Comparison of ENCODE assay signal across 12 cellular contexts in genomic region chr6:43183441-43183840, GRCh38. TPM values are rescaled to one million over a fixed set of nuclear protein-coding genes. Genes with fewer than 3 reads are reported as not detected.
DNase-seq lines count a peak whose midpoint lies in the region; ATAC-seq, FAIRE-seq and TF ChIP-seq lines count a peak whose summit lies in the region.
"Had no signal": no experiment of that assay in that cellular context is flagged by ENCODE, and none has a peak within 500 bp of the region (broad histone marks: within the 10 kb centered on the region; RNA-seq: fewer than 3 reads in every experiment).

No MANE protein-coding gene starts in this region.

- H2AFZ ChIP-seq in DND-41 (ENCODE audit: low read depth, low read length) = no peak overlapping the region
- no peak overlapping the region for H2AFZ ChIP-seq in mesenchymal stem cell (ENCODE audit: low read depth, low read length)

- peak overlapping the region; percentile 95 for H3K4me3 Mint-ChIP-seq in activated T-helper 1 cell treated with anti-CD3 and anti-CD28 coated beads, Interleukin-12 subunit alpha, Interleukin-12 subunit beta, Interleukin-2, Interleukin-4 antibody, amounts not matched to agents 30 ng/mL and 10 ng/mL and 1 ng/mL, durations not matched to agents 14 hours and 24 hours and 36 hours

- H4K20me1 ChIP-seq in DND-41 (ENCODE audit: insufficient read depth, low read length) = peaks cover 2% of the 10 kb centered on the region; the same call in 1 of the 2 replicates

- H3K9me3 ChIP-seq in A549 = no peaks in the 10 kb centered on the region
- H3K9me3 ChIP-seq in DND-41 (ENCODE audit: insufficient read depth, low read length, severe bottlenecking) = no peaks in the 10 kb centered on the region
- no peaks in the 10 kb centered on the region for H3K9me3 ChIP-seq in mesenchymal stem cell (ENCODE audit: control insufficient read depth, low read length)
- H3K9me3 ChIP-seq in right cardiac atrium (ENCODE audit: control insufficient read depth, low read length) = no peaks in the 10 kb centered on the region
- H3K9me3 ChIP-seq: ascending aorta had no signal

- peak overlapping the region; percentile 91 for H3K27ac Mint-ChIP-seq in activated T-helper 1 cell treated with anti-CD3 and anti-CD28 coated beads, Interleukin-12 subunit alpha, Interleukin-12 subunit beta, Interleukin-2, Interleukin-4 antibody, amounts not matched to agents 30 ng/mL and 10 ng/mL and 1 ng/mL, durations not matched to agents 14 hours and 24 hours and 36 hours

- no peak overlapping the region for H2AK5ac ChIP-seq in mesenchymal stem cell (ENCODE audit: low read length, severe bottlenecking)

- H3K4me3 ChIP-seq in A549 = no peak overlapping the region
- peak overlapping the region in 1 of 2 experiments; percentile 73; a peak in 1 of 4 replicates for H3K4me3 ChIP-seq in DND-41 (ENCODE audit: low read depth in 1 of 2, low read length in 2 of 2)
- H3K4me3 ChIP-seq in mesenchymal stem cell (ENCODE audit: insufficient read depth in 1 of 2, low read depth in 1 of 2, low read length in 2 of 2) = peak overlapping the region in 1 of 2 experiments; percentile 90
- H3K4me3 ChIP-seq in right cardiac atrium (ENCODE audit: low read length) = no peak overlapping the region

- no peak overlapping the region for H3K23ac ChIP-seq in mesenchymal stem cell (ENCODE audit: low read length in 2 of 2)

- peaks cover 50% of the 10 kb centered on the region for H3K79me1 ChIP-seq in mesenchymal stem cell (replicated peaks; ENCODE audit: low read length, poor library complexity, severe bottlenecking)

- no peak for TF ChIP-seq RAD21 in A549 (conservative IDR thresholded peaks at IDR 0.05 in 1 of 2, IDR thresholded peaks at IDR 0.05 in 1 of 2)

- no peak for TF ChIP-seq POLR2A in A549 (IDR thresholded peaks at IDR 0.05; ENCODE audit: low read length)

- H3K27me3 Mint-ChIP-seq in activated T-helper 1 cell treated with anti-CD3 and anti-CD28 coated beads, Interleukin-12 subunit alpha, Interleukin-12 subunit beta, Interleukin-2, Interleukin-4 antibody, amounts not matched to agents 30 ng/mL and 10 ng/mL and 1 ng/mL, durations not matched to agents 14 hours and 24 hours and 36 hours (ENCODE audit: insufficient read depth) = no peaks in the 10 kb centered on the region

- H3K18ac ChIP-seq in mesenchymal stem cell (ENCODE audit: low read depth in 1 of 2, low read length in 2 of 2) = no peak overlapping the region

- peaks cover 24% of the 10 kb centered on the region for H3K79me2 ChIP-seq in DND-41 (ENCODE audit: insufficient read depth, low read length)

- no peak overlapping the region for H2BK5ac ChIP-seq in mesenchymal stem cell (ENCODE audit: low read depth, low read length, poor library complexity, severe bottlenecking)

- ATAC-seq in A549 = no peak
- no peak for ATAC-seq in DND-41 (ENCODE audit: insufficient read depth, low read depth)
- ATAC-seq in right cardiac atrium = no peak
- ATAC-seq in GM21529 (IDR thresholded peaks at IDR 0.05; ENCODE audit: unreplicated experiment) = no peak
- ATAC-seq: Panc1 had no signal

- no peak overlapping the region for H2BK12ac ChIP-seq in mesenchymal stem cell (ENCODE audit: low read length in 2 of 2)

- H3K9me3 Mint-ChIP-seq in activated T-helper 1 cell treated with anti-CD3 and anti-CD28 coated beads, Interleukin-12 subunit alpha, Interleukin-12 subunit beta, Interleukin-2, Interleukin-4 antibody, amounts not matched to agents 30 ng/mL and 10 ng/mL and 1 ng/mL, durations not matched to agents 14 hours and 24 hours and 36 hours = no peaks in the 10 kb centered on the region

- H2BK15ac ChIP-seq in mesenchymal stem cell (ENCODE audit: low read depth, poor library complexity, severe bottlenecking) = no peak overlapping the region

- H2BK120ac ChIP-seq in mesenchymal stem cell (ENCODE audit: low read depth, low read length) = no peak overlapping the region

- no peak overlapping the region for H4K91ac ChIP-seq in mesenchymal stem cell (ENCODE audit: low read length)

- H3K4ac ChIP-seq in mesenchymal stem cell (ENCODE audit: low read depth in 1 of 2, low read length in 2 of 2) = no peak overlapping the region

- no peak for FAIRE-seq in A549 (lab: Jason Lieb, UNC)

- peaks cover 35% of the 10 kb centered on the region for H3K36me3 Mint-ChIP-seq in activated T-helper 1 cell treated with anti-CD3 and anti-CD28 coated beads, Interleukin-12 subunit alpha, Interleukin-12 subunit beta, Interleukin-2, Interleukin-4 antibody, amounts not matched to agents 30 ng/mL and 10 ng/mL and 1 ng/mL, durations not matched to agents 14 hours and 24 hours and 36 hours (ENCODE audit: low read depth)

- CTCF ChIA-PET in A549 (lab: Yijun Ruan, JAX) = interaction anchor here (1.0 kb wide), 1 partner anchor 151 kb away, joined by 4 read pairs; no protein-coding TSS in a partner anchor

- H3K4me1 ChIP-seq in A549 = peaks cover 13% of the 10 kb centered on the region; the same call in 2 of the 3 replicates
- peaks cover 48% of the 10 kb centered on the region for H3K4me1 ChIP-seq in DND-41 (ENCODE audit: insufficient read depth, low read length)
- H3K4me1 ChIP-seq in mesenchymal stem cell (ENCODE audit: control insufficient read depth, insufficient read depth, low read depth, low read length) = peaks cover 14% of the 10 kb centered on the region
- H3K4me1 ChIP-seq in right cardiac atrium (ENCODE audit: control insufficient read depth, insufficient read depth, low read length) = no peaks in the 10 kb centered on the region

- H4K8ac ChIP-seq in mesenchymal stem cell (ENCODE audit: low read length) = no peak overlapping the region

- H3K27ac ChIP-seq in A549 = no peak overlapping the region
- no peak overlapping the region for H3K27ac ChIP-seq in DND-41 (ENCODE audit: low read length)
- H3K27ac ChIP-seq in mesenchymal stem cell (ENCODE audit: low read length, poor library complexity, severe bottlenecking) = no peak overlapping the region
- H3K27ac ChIP-seq in right cardiac atrium (ENCODE audit: low read length) = no peak overlapping the region

- no peak for DNase-seq in A549 (ENCODE audit: low read depth in 1 of 2, low spot score in 1 of 2)
- DNase-seq in DND-41 = no peak
- no peak for DNase-seq in activated T-helper 1 cell treated with anti-CD3 and anti-CD28 coated beads, Interleukin-12 subunit alpha, Interleukin-12 subunit beta, Interleukin-2, Interleukin-4 antibody, amounts not matched to agents 30 ng/mL and 10 ng/mL and 1 ng/mL, durations not matched to agents 14 hours and 24 hours and 36 hours (ENCODE audit: low spot score)
- no peak for DNase-seq in mesenchymal stem cell
- DNase-seq in HK-2 (ENCODE audit: unreplicated experiment) = no peak
- no peak for DNase-seq in right cardiac atrium
- DNase-seq in superior temporal gyrus (ENCODE audit: extremely low spot score) = no peak
- DNase-seq: stimulated activated CD4-positive, alpha-beta T cell treated with anti-CD3 and anti-CD28 coated beads, Interleukin-15, amount 100 ng/mL, for 24 hours had no signal

- H3K9ac ChIP-seq in DND-41 (ENCODE audit: low read depth, low read length) (peak overlapping the region; percentile 64; the same call in 1 of the 2 replicates), mesenchymal stem cell (ENCODE audit: low read length) (peak overlapping the region; percentile 89)

- intact Hi-C loops in activated T-helper 1 cell treated with anti-CD3 and anti-CD28 coated beads, Interleukin-12 subunit alpha, Interleukin-12 subunit beta, Interleukin-2, Interleukin-4 antibody, amounts not matched to agents 30 ng/mL and 10 ng/mL and 1 ng/mL, durations not matched to agents 14 hours and 24 hours and 36 hours (cut with micrococcal nuclease) = no loop called here
- intact Hi-C loops in right cardiac atrium (cut with DNase I) = no loop called here

- WGBS in A549 (ENCODE audit: missing lambda C conversion rate) = 100% methylated on average over 4 of the region's 4 CpGs
- WGBS in mesenchymal stem cell = 100% methylated on average over 4 of the region's 4 CpGs
- WGBS in right cardiac atrium = 93% methylated on average over 4 of the region's 4 CpGs

- TF ChIP-seq CTCF in A549 (IDR thresholded peaks at IDR 0.05) = no peak
- no peak for TF ChIP-seq CTCF in DND-41 (IDR thresholded peaks at IDR 0.05; ENCODE audit: borderline replicate concordance, extremely low read depth, low read length, poor library complexity, severe bottlenecking)

- H3K4me2 ChIP-seq in A549 (peak overlapping the region; percentile 93; the same call in 2 of the 3 replicates), DND-41 (ENCODE audit: insufficient read depth, low read length) (peak overlapping the region; percentile 75), mesenchymal stem cell (ENCODE audit: low read length, poor library complexity, severe bottlenecking) (no peak overlapping the region)

- H3K36me3 ChIP-seq in DND-41 (ENCODE audit: insufficient read depth, low read length) (peaks cover 54% of the 10 kb centered on the region), mesenchymal stem cell (ENCODE audit: control insufficient read depth in 1 of 2, insufficient read depth in 2 of 2, low read depth in 1 of 2, low read length in 2 of 2) (peaks cover 57 to 62% of the 10 kb centered on the region in 2 experiments)

- H3K27me3 ChIP-seq in DND-41 (ENCODE audit: insufficient read depth, low read length, poor library complexity) (no peaks in the 10 kb centered on the region), mesenchymal stem cell (ENCODE audit: control insufficient read depth in 1 of 2, insufficient read depth in 1 of 2, low read length in 2 of 2) (no peaks in the 10 kb centered on the region), right cardiac atrium (ENCODE audit: control insufficient read depth, insufficient read depth) (no peaks in the 10 kb centered on the region)
- H3K27me3 ChIP-seq: ascending aorta had no signal

- TF ChIP-seq EP300 in A549 (IDR thresholded peaks at IDR 0.05) = no peak

- peaks cover 48% of the 10 kb centered on the region for H3K4me1 Mint-ChIP-seq in activated T-helper 1 cell treated with anti-CD3 and anti-CD28 coated beads, Interleukin-12 subunit alpha, Interleukin-12 subunit beta, Interleukin-2, Interleukin-4 antibody, amounts not matched to agents 30 ng/mL and 10 ng/mL and 1 ng/mL, durations not matched to agents 14 hours and 24 hours and 36 hours (ENCODE audit: low read depth)

- POLR2A ChIA-PET in A549 (lab: Yijun Ruan, JAX) = no interaction called here

- H3K14ac ChIP-seq in mesenchymal stem cell (ENCODE audit: low read length in 2 of 2) = no peak overlapping the region

RNA-seq across cellular contexts. Expression of gene CUL9, which starts 1.4 kb away (rescaled TPM):
- 11.0 and 11.3 TPM in 2 replicates for polyA plus RNA-seq in A549 (2011; rRNA removed)
- polyA plus RNA-seq in A549 (2012; cell fraction: cytosol; rRNA removed) = 9.0 and 9.3 TPM in 2 replicates
- polyA plus RNA-seq in A549 (2012; cell fraction: nucleus; rRNA removed) = 83.7 and 99.0 TPM in 2 replicates
- 10.9 to 12.7 TPM (median 12.5 TPM) in 3 replicates for polyA plus RNA-seq in A549 (2017; fragmentation: RNase III; extraction: RNeasy Plus Mini Kit Qiagen cat#74134 plus additional on column Dnase treatment)
- 14.5 and 14.9 TPM in 2 replicates for polyA minus RNA-seq in A549 (2011; rRNA and poly(A)+ RNA removed)
- total RNA-seq in activated T-helper 1 cell treated with anti-CD3 and anti-CD28 coated beads, Interleukin-12 subunit alpha, Interleukin-12 subunit beta, Interleukin-2, Interleukin-4 antibody, amounts not matched to agents 30 ng/mL and 10 ng/mL and 1 ng/mL, durations not matched to agents 14 hours and 24 hours and 36 hours = 38.9 and 42.2 TPM in 2 replicates
- polyA plus RNA-seq in mesenchymal stem cell (2013, experiment 1 of 2) = 12.8 TPM
- polyA plus RNA-seq in mesenchymal stem cell (2013, experiment 2 of 2) = 11.6 TPM
- 10 to 100 TPM; 14.6 to 18.7 (median 16.3) TPM for total RNA-seq in right cardiac atrium
- polyA plus RNA-seq in right cardiac atrium = 15.7 TPM

RNA-seq across cellular contexts. Expression of gene SRF, which starts 12.4 kb away (rescaled TPM):
- polyA plus RNA-seq in A549 (2011; rRNA removed) = 16.2 and 16.7 TPM in 2 replicates
- 25.2 and 34.8 TPM in 2 replicates for polyA plus RNA-seq in A549 (2012; cell fraction: cytosol; rRNA removed)
- polyA plus RNA-seq in A549 (2012; cell fraction: nucleus; rRNA removed) = 32.9 and 37.0 TPM in 2 replicates
- 14.0 to 15.7 TPM (median 14.2 TPM) in 3 replicates for polyA plus RNA-seq in A549 (2017; fragmentation: RNase III; extraction: RNeasy Plus Mini Kit Qiagen cat#74134 plus additional on column Dnase treatment)
- 21.0 and 23.1 TPM in 2 replicates for polyA minus RNA-seq in A549 (2011; rRNA and poly(A)+ RNA removed)
- total RNA-seq in activated T-helper 1 cell treated with anti-CD3 and anti-CD28 coated beads, Interleukin-12 subunit alpha, Interleukin-12 subunit beta, Interleukin-2, Interleukin-4 antibody, amounts not matched to agents 30 ng/mL and 10 ng/mL and 1 ng/mL, durations not matched to agents 14 hours and 24 hours and 36 hours = 61.4 and 61.9 TPM in 2 replicates
- 30.1 TPM for polyA plus RNA-seq in mesenchymal stem cell (2013, experiment 1 of 2)
- 29.6 TPM for polyA plus RNA-seq in mesenchymal stem cell (2013, experiment 2 of 2)
- total RNA-seq in right cardiac atrium = 100 to 1,000 TPM in 1 of 4 donors, 10 to 100 TPM in 3; 64.7 to 114 (median 72.7) TPM
- polyA plus RNA-seq in right cardiac atrium = 55.3 TPM

RNA-seq across cellular contexts. Expression of gene DNPH1, which starts 45.8 kb away (rescaled TPM):
- polyA plus RNA-seq in A549 (2011; rRNA removed) (51.4 and 63.2 TPM in 2 replicates), A549 (2017; fragmentation: RNase III; extraction: RNeasy Plus Mini Kit Qiagen cat#74134 plus additional on column Dnase treatment) (77.5 to 82.0 TPM (median 80.2 TPM) in 3 replicates), right cardiac atrium (60.4 TPM)
- polyA plus RNA-seq in A549 (2012; cell fraction: cytosol; rRNA removed) = 217 and 240 TPM in 2 replicates
- 158 TPM in 2 replicates for polyA plus RNA-seq in A549 (2012; cell fraction: nucleus; rRNA removed)
- polyA minus RNA-seq in A549 (2011; rRNA and poly(A)+ RNA removed) = 13.6 and 14.4 TPM in 2 replicates
- total RNA-seq in activated T-helper 1 cell treated with anti-CD3 and anti-CD28 coated beads, Interleukin-12 subunit alpha, Interleukin-12 subunit beta, Interleukin-2, Interleukin-4 antibody, amounts not matched to agents 30 ng/mL and 10 ng/mL and 1 ng/mL, durations not matched to agents 14 hours and 24 hours and 36 hours = 65.8 and 71.6 TPM in 2 replicates
- polyA plus RNA-seq in mesenchymal stem cell (2013, experiment 1 of 2) = 58.5 TPM
- polyA plus RNA-seq in mesenchymal stem cell (2013, experiment 2 of 2) = 60.4 TPM
- 10 to 100 TPM; 25.7 to 43.2 (median 33.8) TPM for total RNA-seq in right cardiac atrium

RNA-seq across cellular contexts. Expression of gene TTBK1, which starts 59.8 kb away (rescaled TPM):
- polyA plus RNA-seq in A549 (2011; rRNA removed) (0.03 TPM in 1 of 2 replicates, not detected in the other), A549 (2017; fragmentation: RNase III; extraction: RNeasy Plus Mini Kit Qiagen cat#74134 plus additional on column Dnase treatment) (0.04 to 0.05 TPM (median 0.04 TPM) in 3 replicates), right cardiac atrium (0.29 TPM)
- polyA plus RNA-seq in A549 (2012; cell fraction: cytosol; rRNA removed) = 0.04 and 0.05 TPM in 2 replicates
- 0.09 and 0.10 TPM in 2 replicates for polyA plus RNA-seq in A549 (2012; cell fraction: nucleus; rRNA removed)
- 0.04 and 0.10 TPM in 2 replicates for polyA minus RNA-seq in A549 (2011; rRNA and poly(A)+ RNA removed)
- 1.7 and 2.0 TPM in 2 replicates for total RNA-seq in activated T-helper 1 cell treated with anti-CD3 and anti-CD28 coated beads, Interleukin-12 subunit alpha, Interleukin-12 subunit beta, Interleukin-2, Interleukin-4 antibody, amounts not matched to agents 30 ng/mL and 10 ng/mL and 1 ng/mL, durations not matched to agents 14 hours and 24 hours and 36 hours
- not detected for polyA plus RNA-seq in mesenchymal stem cell (2013, experiment 1 of 2)
- under 0.01 TPM for polyA plus RNA-seq in mesenchymal stem cell (2013, experiment 2 of 2)
- under 1 TPM; 0.33 to 0.69 (median 0.58) TPM for total RNA-seq in right cardiac atrium
- total RNA-seq: ascending aorta, myocyte had no signal
